1 cellular context compared by ENCODE assay signal in genomic region chr2:219684721-219685689, GRCh38.
A peak's percentile ranks its signal among the peaks of the same experiment; 100 is the strongest.
TF ChIP-seq lines count a peak whose summit lies in the region.

No MANE protein-coding gene starts in this region.

TF ChIP-seq in K562, 482 proteins besides CTCF, POLR2A, EP300 and RAD21 (continued from another document and continues in another):
- peak; percentile 78 for TF ChIP-seq PKNOX1 (IDR thresholded peaks at IDR 0.05)
- TF ChIP-seq TBP (optimal IDR thresholded peaks at IDR 0.05; ENCODE audit: low read depth, low read length) = peak; percentile 93
- TF ChIP-seq ZNF174 (CRISPR knock-in tag; IDR thresholded peaks at IDR 0.05) = no peak
- no peak for TF ChIP-seq RCOR1 (IDR thresholded peaks at IDR 0.05; ENCODE audit: borderline replicate concordance in 1 of 2, low read depth in 2 of 2, low read length in 2 of 2)
- TF ChIP-seq ZNF347 (CRISPR knock-in tag; IDR thresholded peaks at IDR 0.05; ENCODE audit: low read depth) = no peak
- TF ChIP-seq NFE2 (IDR thresholded peaks at IDR 0.05; ENCODE audit: low read depth) = no peak
- no peak for TF ChIP-seq ZNF707 (CRISPR knock-in tag; conservative IDR thresholded peaks at IDR 0.05)
- TF ChIP-seq PYGO2 (tag; IDR thresholded peaks at IDR 0.05) = no peak
- no peak for TF ChIP-seq REST (CRISPR knock-in tag; IDR thresholded peaks at IDR 0.05; ENCODE audit: low read depth)
- no peak for TF ChIP-seq PRMT5 (CRISPR knock-in tag; IDR thresholded peaks at IDR 0.05)
- TF ChIP-seq CHCHD3 (CRISPR knock-in tag; IDR thresholded peaks at IDR 0.05) = no peak
- no peak for TF ChIP-seq CEBPZ (IDR thresholded peaks at IDR 0.05; ENCODE audit: borderline replicate concordance, low read depth, low read length)
- no peak for TF ChIP-seq NONO (IDR thresholded peaks at IDR 0.05; ENCODE audit: low read depth in 2 of 2, low read length in 1 of 2)
- TF ChIP-seq FOXK1 (CRISPR knock-in tag; IDR thresholded peaks at IDR 0.05; ENCODE audit: borderline replicate concordance) = no peak
- TF ChIP-seq NFATC3 (IDR thresholded peaks at IDR 0.05) = peak; percentile 79
- no peak for TF ChIP-seq RBM22 (IDR thresholded peaks at IDR 0.05; ENCODE audit: low read depth, low read length, poor library complexity, severe bottlenecking)
- no peak for TF ChIP-seq CHD2 (IDR thresholded peaks at IDR 0.05; ENCODE audit: low read depth, low read length)
- TF ChIP-seq POLR3G (IDR thresholded peaks at IDR 0.05; ENCODE audit: extremely low read depth, insufficient read length, insufficient replicate concordance) = no peak
- no peak for TF ChIP-seq SMC3 (conservative IDR thresholded peaks at IDR 0.05; ENCODE audit: insufficient read depth, low read depth, low read length)
- TF ChIP-seq CBX3 (IDR thresholded peaks at IDR 0.05; ENCODE audit: borderline replicate concordance in 1 of 2, low read length in 2 of 2) = peak in 1 of 2 experiments; percentile 10; a peak in 1 of 3 replicates
- TF ChIP-seq ZNF280A (IDR thresholded peaks at IDR 0.05; ENCODE audit: low read depth, partially characterized antibody) = no peak
- TF ChIP-seq GATA2 (CRISPR knock-in tag; IDR thresholded peaks at IDR 0.05) = no peak
- TF ChIP-seq RERE (CRISPR knock-in tag; IDR thresholded peaks at IDR 0.05; ENCODE audit: borderline replicate concordance) = no peak
- TF ChIP-seq MTA3 (IDR thresholded peaks at IDR 0.05; ENCODE audit: borderline replicate concordance) = 0 out of 2 replicates have a peak, but pooled peaks have one; percentile 20
- no peak for TF ChIP-seq SIN3A (IDR thresholded peaks at IDR 0.05; ENCODE audit: borderline replicate concordance in 2 of 2, control insufficient read depth in 1 of 2, low read depth in 2 of 2, low read length in 2 of 2)
- no peak for TF ChIP-seq SRSF9 (IDR thresholded peaks at IDR 0.05; ENCODE audit: borderline replicate concordance, low read depth, low read length)
- no peak for TF ChIP-seq STAG1 (CRISPR knock-in tag; IDR thresholded peaks at IDR 0.05; ENCODE audit: borderline replicate concordance)
- peak; percentile 43; the same call in 1 of the 2 replicates for TF ChIP-seq SNAPC5 (CRISPR knock-in tag; IDR thresholded peaks at IDR 0.05)
- TF ChIP-seq KLF6 (CRISPR knock-in tag; IDR thresholded peaks at IDR 0.05; ENCODE audit: borderline replicate concordance) = no peak
- TF ChIP-seq CEBPG (CRISPR knock-in tag; IDR thresholded peaks at IDR 0.05) = no peak
- no peak for TF ChIP-seq CEBPG (tag; conservative IDR thresholded peaks at IDR 0.05 in 1 of 2, IDR thresholded peaks at IDR 0.05 in 1 of 2)
- TF ChIP-seq MITF (IDR thresholded peaks at IDR 0.05) = no peak
- no peak for TF ChIP-seq JUND (IDR thresholded peaks at IDR 0.05; ENCODE audit: borderline replicate concordance, low read depth, low read length)
- TF ChIP-seq JUND (tag; IDR thresholded peaks at IDR 0.05; ENCODE audit: borderline replicate concordance, low read depth, low read length) = no peak
- TF ChIP-seq GTF3C2 (IDR thresholded peaks at IDR 0.05; ENCODE audit: borderline replicate concordance, extremely low read depth, insufficient read length) = no peak
- TF ChIP-seq ATF7 (IDR thresholded peaks at IDR 0.05) = no peak
- no peak for TF ChIP-seq PHTF2 (CRISPR knock-in tag; IDR thresholded peaks at IDR 0.05)
- no peak for TF ChIP-seq NFIX (CRISPR knock-in tag; IDR thresholded peaks at IDR 0.05; ENCODE audit: low read depth)
- TF ChIP-seq MNT (conservative IDR thresholded peaks at IDR 0.05) = no peak
